2 cellular contexts compared by ENCODE assay signal in genomic region chr12:53200107-53200457, GRCh38.
TF ChIP-seq lines count a peak whose summit lies in the region.

No MANE protein-coding gene starts in this region.

TF ChIP-seq in GM12891, 5 proteins besides CTCF, POLR2A, EP300 and RAD21:
- TF ChIP-seq POU2F2 (IDR thresholded peaks at IDR 0.05; ENCODE audit: low read depth, low read length) (0 out of 2 replicates have a peak, but pooled peaks have one; percentile 2), PAX5 (IDR thresholded peaks at IDR 0.05; ENCODE audit: insufficient read depth, low read length, severe bottlenecking) (no peak), SPI1 (IDR thresholded peaks at IDR 0.05; ENCODE audit: low read depth, low read length) (no peak), POLR2AphosphoS5 (IDR thresholded peaks at IDR 0.05; ENCODE audit: low read depth, low read length) (0 out of 2 replicates have a peak, but pooled peaks have one; percentile 20), TAF1 (IDR thresholded peaks at IDR 0.05; ENCODE audit: low read depth, low read length) (no peak)

TF ChIP-seq in K562, 482 proteins besides CTCF, POLR2A, EP300 and RAD21:
- TF ChIP-seq FOXK2 (conservative IDR thresholded peaks at IDR 0.05 in 1 of 2, IDR thresholded peaks at IDR 0.05 in 1 of 2; ENCODE audit: low read depth in 2 of 2) (0 out of 4 replicates have a peak, but pooled peaks of 1 of the 2 experiments have one; percentile 5), ZNF583 (CRISPR knock-in tag; IDR thresholded peaks at IDR 0.05) (no peak), CBX5 (IDR thresholded peaks at IDR 0.05; ENCODE audit: borderline replicate concordance, low read depth) (no peak), CHAMP1 (IDR thresholded peaks at IDR 0.05) (no peak), ZBTB49 (CRISPR knock-in tag; IDR thresholded peaks at IDR 0.05; ENCODE audit: borderline replicate concordance) (no peak), ZBTB33 (CRISPR knock-in tag; IDR thresholded peaks at IDR 0.05) (no peak), HDAC2 (IDR thresholded peaks at IDR 0.05) (no peak), KDM5B (IDR thresholded peaks at IDR 0.05; ENCODE audit: insufficient replicate concordance, low read depth, low read length) (no peak)
TF ChIP-seq in K562: peak in this region for 1.
